ENCODE assay signal across 8 cellular contexts in the genomic region with DNA sequence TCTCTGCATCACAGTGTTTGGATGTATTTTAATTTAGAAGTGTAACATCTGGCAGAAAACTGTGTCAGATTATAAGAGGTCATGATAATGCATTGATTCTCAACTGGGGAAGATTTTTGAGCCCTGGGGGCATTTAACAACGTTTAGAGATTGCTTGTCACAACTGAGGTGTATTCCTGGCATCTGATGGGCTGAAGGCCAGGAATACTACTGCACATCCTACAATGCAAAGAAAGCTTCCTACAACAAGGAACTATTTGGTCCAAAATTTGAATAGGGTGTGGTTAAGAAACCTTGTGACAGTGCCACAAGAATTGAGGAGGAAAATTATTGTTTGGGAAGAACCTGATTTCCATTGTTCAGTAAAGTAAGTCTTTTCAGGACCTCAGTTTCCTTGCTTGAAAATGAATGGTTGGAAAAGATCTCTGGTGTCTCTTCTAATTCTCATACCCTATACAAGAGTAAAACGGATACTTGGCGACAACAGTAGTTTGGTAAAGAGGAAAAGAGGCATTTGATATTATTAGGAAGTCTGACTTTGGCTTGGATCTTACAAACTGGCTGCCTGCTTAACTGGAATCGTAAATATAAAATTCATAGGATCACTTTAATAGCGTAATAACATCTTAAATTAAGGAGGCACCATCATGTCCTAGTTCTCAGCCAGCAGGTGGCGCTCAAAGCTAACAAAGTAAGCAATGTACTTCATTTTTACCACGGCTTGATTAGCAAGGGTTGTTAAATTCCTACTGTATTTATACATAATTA. TPM values are rescaled to one million over a fixed set of nuclear protein-coding genes. Genes with fewer than 3 reads are reported as not detected.
DNase-seq lines count a peak whose midpoint lies in the region; ATAC-seq and TF ChIP-seq lines count a peak whose summit lies in the region.

No MANE protein-coding gene starts in this region.

- H3K79me2 ChIP-seq in OCI-LY7 (ENCODE audit: insufficient read depth, low read depth, low read length): no peaks in the 10 kb centered on the region

- intact Hi-C loops in OCI-LY7 (cut with micrococcal nuclease; ENCODE audit: unreplicated experiment) (loop anchor here (1.0 to 5.0 kb wide), 4 partner anchors 228 to 812 kb away; no protein-coding TSS in a partner anchor), esophagus muscularis mucosa (cut with DNase I) (loop anchor here (5.0 to 10.0 kb wide), 4 partner anchors 431 to 1241 kb away; no protein-coding TSS in a partner anchor), natural killer cell (cut with micrococcal nuclease) (loop anchor here (1.0 to 5.0 kb wide), 3 partner anchors 551 to 812 kb away; no protein-coding TSS in a partner anchor)

- no peak overlapping the region for H3K4me3 ChIP-seq in OCI-LY7 (ENCODE audit: low read depth, low read length, poor library complexity, severe bottlenecking)
- H3K4me3 ChIP-seq in esophagus muscularis mucosa: no peak overlapping the region

- H3K36me3 ChIP-seq in OCI-LY7 (ENCODE audit: insufficient read depth, low read length) (no peaks in the 10 kb centered on the region), esophagus muscularis mucosa (no peaks in the 10 kb centered on the region)

- ATAC-seq in natural killer cell (peak; percentile 63 to 75 (median 74)), GM21423 (IDR thresholded peaks at IDR 0.05; ENCODE audit: unreplicated experiment) (no peak)

- no peaks in the 10 kb centered on the region for H3K27me3 ChIP-seq in esophagus muscularis mucosa

- no peaks in the 10 kb centered on the region for H3K9me3 Mint-ChIP-seq in natural killer cell

- no peak overlapping the region for H3K4me3 Mint-ChIP-seq in natural killer cell

- CTCF ChIA-PET in OCI-LY7 (lab: Charles Lee; ENCODE audit: unreplicated experiment): no interaction called here

- H3K4me1 Mint-ChIP-seq in natural killer cell: peaks cover 0 to 7% of the 10 kb centered on the region in 2 donors

- no peak overlapping the region for H3K4me2 ChIP-seq in OCI-LY7 (ENCODE audit: low read length)

- no peaks in the 10 kb centered on the region for H4K20me1 ChIP-seq in OCI-LY7 (ENCODE audit: insufficient read depth, low read length)

- H3K9me2 ChIP-seq in OCI-LY7 (ENCODE audit: insufficient read depth, low read length): no peaks in the 10 kb centered on the region

- no peak for TF ChIP-seq EP300 in esophagus muscularis mucosa (IDR thresholded peaks at IDR 0.05)

- BruUV-seq in OCI-LY7 (replicated peaks; lab: Mats Ljungman, UMichigan): no TSS peak

- H3K27me3 Mint-ChIP-seq in natural killer cell (ENCODE audit: low read depth in 2 of 2): peaks cover 5 to 21% of the 10 kb centered on the region in 2 donors

- TF ChIP-seq CTCF in OCI-LY7 (conservative IDR thresholded peaks at IDR 0.05; ENCODE audit: low read length): peak; percentile 99
- peak; percentile 72 to 85 (median 84) for TF ChIP-seq CTCF in esophagus muscularis mucosa (IDR thresholded peaks at IDR 0.05)
- peak; percentile 92 for TF ChIP-seq CTCF in natural killer cell (IDR thresholded peaks at IDR 0.05)

- no peaks in the 10 kb centered on the region for H3K9me3 ChIP-seq in OCI-LY7 (ENCODE audit: low read length)
- H3K9me3 ChIP-seq in esophagus muscularis mucosa: no peaks in the 10 kb centered on the region

- H3K27ac ChIP-seq in OCI-LY7 (ENCODE audit: low read depth, low read length, poor library complexity, severe bottlenecking) (no peak overlapping the region), esophagus muscularis mucosa (replicated peaks in 1 of 4) (no peak overlapping the region)

- POLR2A ChIA-PET in OCI-LY7 (lab: Charles Lee): interaction anchor here (1.0 to 1.3 kb wide), 4 partner anchors 10 to 799 kb away, joined by 3 read pairs; no protein-coding TSS in a partner anchor

- TF ChIP-seq POLR2A in esophagus muscularis mucosa (IDR thresholded peaks at IDR 0.05; ENCODE audit: low read depth): no peak

- 8% methylated on average over 7 of the region's 7 CpGs for WGBS in esophagus muscularis mucosa

- H3K36me3 Mint-ChIP-seq in natural killer cell: no peaks in the 10 kb centered on the region

- no peaks in the 10 kb centered on the region for H3K4me1 ChIP-seq in OCI-LY7 (ENCODE audit: insufficient read depth, low read length, poor library complexity, severe bottlenecking)
- H3K4me1 ChIP-seq in esophagus muscularis mucosa: peaks cover 0 to 6% (median 2%) of the 10 kb centered on the region in 4 donors

- H3K27ac Mint-ChIP-seq in natural killer cell: no peak overlapping the region

- DNase-seq in DMS79 (lab: John Stamatoyannopoulos, UW): peak; percentile 8
- peak in 61 of 76 experiments; percentile 2 to 67 (median 38) for DNase-seq in HUDEP-2 (lab: John Stamatoyannopoulos, UW; ENCODE audit: unreplicated experiment in 76 of 76)
- peak; percentile 87 for DNase-seq in OCI-LY7 (ENCODE audit: low spot score)
- peak; percentile 78 for DNase-seq in activated T-cell treated with anti-CD3 and anti-CD28 coated beads for 4 hours
- DNase-seq in esophagus muscularis mucosa (ENCODE audit: extremely low spot score): no peak
- DNase-seq in natural killer cell: peak; percentile 75
- peak; percentile 8 to 67 for DNase-seq in stimulated activated CD8-positive, alpha-beta memory T cell treated with anti-CD3 and anti-CD28 coated beads, Interleukin-7, amount 100 ng/mL, for 48 hours (ENCODE audit: extremely low read depth in 1 of 2, low read depth in 1 of 2)

- H2AFZ ChIP-seq in OCI-LY7 (ENCODE audit: low read length): peak overlapping the region; percentile 27; the same call in 1 of the 2 replicates

RNA-seq across cellular contexts. Expression of a gene that starts 4.3 kb away (rescaled TPM):
- not detected in 2 replicates for total RNA-seq in OCI-LY7 (2014; rRNA removed; shearing (Covaris generic))
- not detected in 2 replicates for total RNA-seq in OCI-LY7 (2022)
- not detected for total RNA-seq in esophagus muscularis mucosa
- not detected for total RNA-seq in natural killer cell
